In the genomic region with DNA sequence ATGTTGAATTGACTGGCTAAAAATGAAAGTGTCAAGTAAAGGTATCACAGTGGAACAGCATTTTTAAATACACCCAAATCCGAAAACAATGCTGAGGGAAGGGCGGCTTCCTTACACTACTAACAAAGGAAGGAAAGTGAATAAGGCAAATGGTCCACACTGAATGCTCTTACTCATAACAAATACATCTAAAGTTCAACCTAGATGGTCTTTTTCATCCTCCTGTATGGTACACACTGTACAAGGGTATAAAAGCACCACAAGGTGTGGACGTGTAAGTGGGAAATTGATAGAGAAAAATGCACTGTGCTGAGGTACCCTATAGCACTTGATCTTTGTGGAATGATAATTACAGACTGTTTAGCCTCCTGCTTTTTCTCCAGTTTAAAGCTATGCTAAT, we compare ENCODE assay signal across 16 cellular contexts. TPM values are rescaled to one million over a fixed set of nuclear protein-coding genes. Genes with fewer than 3 reads are reported as not detected.
DNase-seq lines count a peak whose midpoint lies in the region; ATAC-seq and TF ChIP-seq lines count a peak whose summit lies in the region.
"Had no signal": no experiment of that assay in that cellular context is flagged by ENCODE, and none has a peak within 500 bp of the region (broad histone marks: within the 10 kb centered on the region; RNA-seq: fewer than 3 reads in every experiment).

No MANE protein-coding gene starts in this region.

- DNase-seq in NCI-H82 treated with DMSO at 0.1 percent for 48 hours (lab: John Stamatoyannopoulos, UW; ENCODE audit: unreplicated experiment) (peak; percentile 58), heart left ventricle (no peak), lower lobe of right lung (no peak), T-helper 1 cell (no peak), SIG-M5 (lab: John Stamatoyannopoulos, UW) (no peak)
- DNase-seq: BE2C; CD4-positive, alpha-beta memory T cell; DMS153; DMS79 treated with DMSO at 0.1 percent for 48 hours; EL; IMR-90 had no signal

- WGBS in heart left ventricle, 4 donors, result 50 to 71% (median 61%) methylated on average over 3 of the region's 3 CpGs

- H3K4me3 ChIP-seq in heart left ventricle, result no peak overlapping the region
- H3K4me3 ChIP-seq in lower lobe of right lung, result no peak overlapping the region
- H3K4me3 ChIP-seq in subcutaneous abdominal adipose tissue (ENCODE audit: low read depth in 1 of 5, low read length in 5 of 5), result no peak overlapping the region
- H3K4me3 ChIP-seq: A549 had no signal

- H3K9me3 ChIP-seq in heart left ventricle (no peaks in the 10 kb centered on the region), lower lobe of right lung (no peaks in the 10 kb centered on the region), subcutaneous abdominal adipose tissue (ENCODE audit: control insufficient read depth in 5 of 5, low read length in 5 of 5) (no peaks in the 10 kb centered on the region)
- H3K9me3 ChIP-seq: A549, BE2C had no signal

- no peaks in the 10 kb centered on the region for H3K27me3 ChIP-seq in heart left ventricle
- H3K27me3 ChIP-seq in lower lobe of right lung (ENCODE audit: low read depth), result no peaks in the 10 kb centered on the region
- no peaks in the 10 kb centered on the region for H3K27me3 ChIP-seq in subcutaneous abdominal adipose tissue (ENCODE audit: control insufficient read depth in 5 of 5, insufficient read depth in 4 of 5, low read length in 5 of 5)
- H3K27me3 ChIP-seq: BE2C had no signal

- no peak overlapping the region for H3K9ac ChIP-seq in subcutaneous abdominal adipose tissue (ENCODE audit: low read length in 5 of 5)

- H3K27ac ChIP-seq in heart left ventricle, result peak overlapping the region in 11 of 12 donors; percentile 17 to 67 (median 54)
- peak overlapping the region; percentile 2 for H3K27ac ChIP-seq in lower lobe of right lung
- peak overlapping the region; percentile 4 for H3K27ac ChIP-seq in subcutaneous abdominal adipose tissue (ENCODE audit: low read depth, low read length)
- H3K27ac ChIP-seq: A549, C4-2B had no signal

- peak; percentile 80 to 95 (median 84) for ATAC-seq in heart left ventricle
- ATAC-seq in lower lobe of right lung, result peak in 1 of 2 donors; percentile 12
- ATAC-seq in HG03469 (IDR thresholded peaks at IDR 0.05; ENCODE audit: unreplicated experiment), result no peak
- ATAC-seq: A549, HCT116 had no signal

- no peak for TF ChIP-seq CTCF in heart left ventricle (IDR thresholded peaks at IDR 0.05)
- TF ChIP-seq CTCF in lower lobe of right lung (IDR thresholded peaks at IDR 0.05), result no peak

- no peaks in the 10 kb centered on the region for H3K36me3 ChIP-seq in heart left ventricle
- H3K36me3 ChIP-seq in lower lobe of right lung, result no peaks in the 10 kb centered on the region
- no peaks in the 10 kb centered on the region for H3K36me3 ChIP-seq in subcutaneous abdominal adipose tissue (ENCODE audit: control insufficient read depth in 5 of 5, insufficient read depth in 5 of 5, low read length in 5 of 5)
- H3K36me3 ChIP-seq: BE2C had no signal

- H3K4me1 ChIP-seq in heart left ventricle (peaks cover 0 to 37% (median 13%) of the 10 kb centered on the region in 12 donors), lower lobe of right lung (no peaks in the 10 kb centered on the region), subcutaneous abdominal adipose tissue (ENCODE audit: control insufficient read depth in 5 of 5, insufficient read depth in 5 of 5, low read length in 5 of 5) (peaks cover 2 to 18% (median 11%) of the 10 kb centered on the region in 5 donors)

- TF ChIP-seq POLR2A in heart left ventricle (IDR thresholded peaks at IDR 0.05), result no peak

- intact Hi-C loops in heart left ventricle (cut with DNase I), result loop anchor here in 4 of 10 donors (2.0 to 10.0 kb wide), 3 partner anchors 36 to 454 kb away; no protein-coding TSS in a partner anchor
- intact Hi-C loops in lower lobe of right lung (cut with DNase I), result no loop called here

RNA-seq across cellular contexts. Expression of a gene that starts 7.1 kb away (rescaled TPM):
- total RNA-seq in heart left ventricle (100 to 1,000 TPM in 7 of 9 donors, 10 to 100 TPM in 2; 74.0 to 236 (median 120) TPM), lower lobe of right lung (18.8 TPM)
- 100 to 1,000 TPM in 1 of 2 donors, 10 to 100 TPM in 1; 95.2 to 134 TPM for polyA plus RNA-seq in heart left ventricle
- total RNA-seq: CD4-positive, alpha-beta memory T cell had no signal
- polyA plus RNA-seq: CD4-positive, alpha-beta memory T cell had no signal

Comparison
In these comparisons a context has a peak if more than half of its experiments do, and no peak if none do; other contexts are left out.
1. H3K27ac ChIP-seq: peak in every context shown above with its lines; median percentile 54 in heart left ventricle; 4 in subcutaneous abdominal adipose tissue; 2 in lower lobe of right lung.